Comparison of ENCODE assay signal across 17 cellular contexts in the genomic region with DNA sequence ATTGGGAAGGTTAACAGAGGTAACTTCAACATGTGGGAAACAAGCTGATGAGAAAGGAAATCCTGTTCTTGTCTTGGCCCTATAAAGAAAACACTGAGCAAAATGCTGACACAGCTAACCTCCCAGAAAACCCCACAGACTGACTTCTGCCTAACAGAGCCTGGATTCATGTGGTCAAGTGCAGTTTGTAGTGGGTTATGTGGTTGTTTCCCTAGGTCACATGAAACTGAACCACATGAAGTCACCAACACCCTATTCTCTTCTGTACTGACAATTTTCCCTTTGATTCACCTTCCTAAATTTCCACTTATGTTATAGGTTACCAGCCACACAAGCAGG.
DNase-seq lines count a peak whose midpoint lies in the region; ATAC-seq and TF ChIP-seq lines count a peak whose summit lies in the region.
"Had no signal": no experiment of that assay in that cellular context is flagged by ENCODE, and none has a peak within 500 bp of the region (broad histone marks: within the 10 kb centered on the region; RNA-seq: fewer than 3 reads in every experiment).

No MANE protein-coding gene starts in this region.

- peaks cover 31% of the 10 kb centered on the region for H3K4me1 Mint-ChIP-seq in osteocyte (ENCODE audit: unreplicated experiment)
- H3K4me1 Mint-ChIP-seq in effector memory CD8-positive, alpha-beta T cell (ENCODE audit: low read depth in 2 of 2), result no peaks in the 10 kb centered on the region

- H3K27ac Mint-ChIP-seq in osteocyte (ENCODE audit: unreplicated experiment), result peak overlapping the region; percentile 90
- H3K27ac Mint-ChIP-seq in effector memory CD8-positive, alpha-beta T cell, result no peak overlapping the region

- no peaks in the 10 kb centered on the region for H3K9me3 Mint-ChIP-seq in osteocyte (ENCODE audit: unreplicated experiment)
- H3K9me3 Mint-ChIP-seq in effector memory CD8-positive, alpha-beta T cell, result no peaks in the 10 kb centered on the region

- H3K4me3 Mint-ChIP-seq in osteocyte (ENCODE audit: unreplicated experiment), result no peak overlapping the region
- no peak overlapping the region for H3K4me3 Mint-ChIP-seq in effector memory CD8-positive, alpha-beta T cell

- H3K36me3 Mint-ChIP-seq in osteocyte (ENCODE audit: unreplicated experiment), result no peaks in the 10 kb centered on the region
- H3K36me3 Mint-ChIP-seq in effector memory CD8-positive, alpha-beta T cell (ENCODE audit: insufficient read depth), result no peaks in the 10 kb centered on the region

- H3K27me3 Mint-ChIP-seq in osteocyte (ENCODE audit: unreplicated experiment), result no peaks in the 10 kb centered on the region
- H3K27me3 Mint-ChIP-seq in effector memory CD8-positive, alpha-beta T cell, result no peaks in the 10 kb centered on the region

- DNase-seq in GM12865 (ENCODE audit: low read depth), result peak; percentile 39
- peak; percentile 73 for DNase-seq in NCI-H2029 (lab: John Stamatoyannopoulos, UW)
- DNase-seq in dermis blood vessel endothelial cell, result peak; percentile 6
- no peak for DNase-seq in osteocyte (ENCODE audit: extremely low spot score, unreplicated experiment)
- no peak for DNase-seq in NOMO-1 (lab: John Stamatoyannopoulos, UW; ENCODE audit: unreplicated experiment in 2 of 2)
- no peak for DNase-seq in activated CD8-positive, alpha-beta memory T cell treated with anti-CD3 and anti-CD28 coated beads, Interleukin-2, amount 50 U/mL, for 48 hours
- DNase-seq in amniotic stem cell (lab: John Stamatoyannopoulos, UW), result no peak
- DNase-seq in effector memory CD8-positive, alpha-beta T cell, result no peak
- DNase-seq: activated CD4-positive, CD25-positive, alpha-beta regulatory T cell; activated naive CD4-positive, alpha-beta T cell; Caco-2; foreskin fibroblast; HCEC 1CT; lower lobe of right lung; pancreas; SJCRH30; stimulated activated CD4-positive, alpha-beta T cell treated with anti-CD3 and anti-CD28 coated beads, Interleukin-4, amount 100 ng/mL, for 4 hours had no signal

- ATAC-seq in effector memory CD8-positive, alpha-beta T cell (replicated peaks), result no peak

- H3K4me3 ChIP-seq in GM12865 (ENCODE audit: low read depth, low read length), result no peak overlapping the region
- H3K4me3 ChIP-seq: lower lobe of right lung, pancreas, SJCRH30 had no signal

- no peak for TF ChIP-seq CTCF in GM12865 (IDR thresholded peaks at IDR 0.05; ENCODE audit: insufficient read depth, low read depth, low read length, missing control alignments)
- no peak for TF ChIP-seq CTCF in osteocyte (IDR thresholded peaks at IDR 0.05)

Comparison
In these comparisons a context has a peak if more than half of its experiments do, and no peak if none do; other contexts are left out.
1. DNase-seq: peak in GM12865 (single experiment), NCI-H2029 (single experiment) and dermis blood vessel endothelial cell (single experiment); none in osteocyte (single experiment), NOMO-1 (0 of 2), activated CD8-positive, alpha-beta memory T cell treated with anti-CD3 and anti-CD28 coated beads, Interleukin-2, amount 50 U/mL, for 48 hours (single experiment), amniotic stem cell (single experiment) and effector memory CD8-positive, alpha-beta T cell (0 of 3).